ENCODE assay signal across 19 cellular contexts in the genomic region with DNA sequence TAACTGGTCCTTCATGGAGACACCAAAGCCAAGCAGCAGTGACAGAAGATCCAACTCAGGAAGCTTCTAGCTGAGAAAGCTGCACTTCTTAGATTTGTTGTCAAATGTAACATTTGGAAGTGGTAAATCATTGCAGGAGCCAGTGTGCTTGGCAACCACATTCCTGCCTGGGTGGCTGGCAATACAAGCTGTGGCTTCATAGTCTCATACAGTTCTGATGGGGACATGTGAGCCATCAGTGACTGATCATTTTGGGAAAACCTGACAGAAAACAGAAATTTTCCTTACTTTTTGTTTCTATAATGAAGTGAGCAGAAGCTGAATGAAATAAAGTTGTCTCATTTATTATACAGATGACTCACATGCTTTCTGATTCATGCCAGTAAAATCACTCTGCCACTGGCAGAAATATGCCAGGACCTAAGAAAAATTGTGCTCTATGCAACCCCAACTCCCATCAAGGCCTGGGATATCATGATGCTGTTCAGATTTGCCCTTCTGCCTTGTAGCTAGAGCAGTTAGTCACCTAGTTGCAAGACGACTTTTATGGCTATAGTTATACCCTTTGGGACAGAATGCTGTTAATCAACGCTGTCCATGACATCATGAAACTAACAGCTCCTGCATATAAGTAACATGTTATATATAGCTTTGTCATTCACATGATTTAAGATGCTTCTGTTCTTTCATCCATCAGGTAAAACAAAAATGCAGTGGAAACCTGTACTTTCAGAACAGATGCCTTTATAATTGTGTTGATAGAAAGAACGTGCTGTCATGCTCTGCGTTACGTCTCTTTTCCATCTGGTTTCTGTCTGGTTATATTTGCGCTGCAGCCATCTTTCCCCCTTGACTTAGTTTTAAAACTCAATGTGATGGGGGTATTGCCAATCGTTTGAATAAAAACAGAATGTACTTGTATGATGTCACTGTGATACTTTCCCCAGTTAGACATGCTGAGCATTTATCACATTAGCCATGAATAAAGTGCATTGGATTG.
DNase-seq lines count a peak whose midpoint lies in the region; ATAC-seq, FAIRE-seq and TF ChIP-seq lines count a peak whose summit lies in the region.
"Had no signal": no experiment of that assay in that cellular context is flagged by ENCODE, and none has a peak within 500 bp of the region (broad histone marks: within the 10 kb centered on the region; RNA-seq: fewer than 3 reads in every experiment).

No MANE protein-coding gene starts in this region.

- no peaks in the 10 kb centered on the region for H3K36me3 Mint-ChIP-seq in activated naive CD8-positive, alpha-beta T cell treated with anti-CD3 and anti-CD28 coated beads, Interleukin-2, amount 50 U/mL, for 24 hours (ENCODE audit: low read depth)

- no peak overlapping the region for H4K8ac ChIP-seq in H1 (ENCODE audit: extremely low read depth, insufficient read depth, low read length)

- H4K20me1 ChIP-seq in H1 (replicated peaks in 1 of 2; ENCODE audit: control insufficient read depth in 1 of 2, insufficient read depth in 2 of 2, low read length in 2 of 2), result no peaks in the 10 kb centered on the region

- 84% methylated on average over 7 of the region's 7 CpGs; no CpG with 5 or more reads in 1 of the 2 experiments for WGBS in H1 (ENCODE audit: extremely low coverage in 1 of 2, insufficient coverage in 1 of 2, insufficient read length in 1 of 2, insufficient replicate concordance in 2 of 2, low coverage in 1 of 2, low lambda C conversion rate in 2 of 2, missing lambda C conversion rate in 1 of 2), 2 experiments
- 78 to 79% methylated on average over 7 of the region's 7 CpGs for WGBS in upper lobe of left lung, 2 donors

- POLR2A ChIA-PET in H1 (lab: Charles Lee; ENCODE audit: partially characterized antibody), result no interaction called here

- no peak overlapping the region for H2BK12ac ChIP-seq in H1 (ENCODE audit: low read depth, low read length)

- no peak overlapping the region for H3K4ac ChIP-seq in H1 (replicated peaks; ENCODE audit: insufficient read length, low read depth, low read length)

- no peaks in the 10 kb centered on the region for H3K9me3 Mint-ChIP-seq in activated naive CD8-positive, alpha-beta T cell treated with anti-CD3 and anti-CD28 coated beads, Interleukin-2, amount 50 U/mL, for 24 hours

- H3K4me1 ChIP-seq in H1 (replicated peaks in 1 of 4; ENCODE audit: control insufficient read depth in 3 of 4, insufficient read depth in 4 of 4, low read length in 3 of 4), result no peaks in the 10 kb centered on the region
- H3K4me1 ChIP-seq in upper lobe of left lung, result no peaks in the 10 kb centered on the region

- H2AFZ ChIP-seq in H1 (ENCODE audit: low read length), result 0 out of 2 replicates have a peak overlapping the region, but pooled peaks have one; percentile 29
- H2AFZ ChIP-seq: PC-9 had no signal

- H3K27me3 ChIP-seq in H1 (replicated peaks in 1 of 4; ENCODE audit: control insufficient read depth in 3 of 4, extremely low read depth in 1 of 4, insufficient read depth in 3 of 4, low read length in 3 of 4) (no peaks in the 10 kb centered on the region), upper lobe of left lung (no peaks in the 10 kb centered on the region)

- TF ChIP-seq CTCF in H1 (IDR thresholded peaks at IDR 0.05; ENCODE audit: control extremely low read depth in 1 of 3, insufficient read depth in 1 of 3, low read depth in 1 of 3, low read length in 3 of 3) (no peak), upper lobe of left lung (IDR thresholded peaks at IDR 0.05) (no peak)

- H2BK15ac ChIP-seq in H1 (ENCODE audit: low read length), result no peak overlapping the region

- H4K91ac ChIP-seq in H1 (replicated peaks; ENCODE audit: insufficient read length, low read length), result no peak overlapping the region

- ATAC-seq in HG03432 (IDR thresholded peaks at IDR 0.05; ENCODE audit: unreplicated experiment) (no peak), upper lobe of left lung (ENCODE audit: low FRiP score in 2 of 2) (no peak)
- no peak for ATAC-seq in activated naive CD8-positive, alpha-beta T cell treated with anti-CD3 and anti-CD28 coated beads, Interleukin-2, amount 50 U/mL, for 24 hours

- H3K9ac ChIP-seq in H1 (replicated peaks in 1 of 4; ENCODE audit: extremely low read depth in 1 of 4, low read depth in 3 of 4, low read length in 3 of 4), result no peak overlapping the region

- H3K4me3 ChIP-seq in H1 (ENCODE audit: extremely low read depth in 1 of 4, insufficient read depth in 2 of 4, low read depth in 3 of 4, low read length in 4 of 4) (no peak overlapping the region), upper lobe of left lung (no peak overlapping the region)
- H3K4me3 ChIP-seq: PC-9 had no signal

- no peak overlapping the region for H3K4me2 ChIP-seq in H1 (ENCODE audit: insufficient read depth in 1 of 2, low read depth in 2 of 2, low read length in 2 of 2)
- H3K4me2 ChIP-seq: PC-9 had no signal

- no peak overlapping the region for H2BK120ac ChIP-seq in H1 (replicated peaks; ENCODE audit: low read depth, low read length)

- no peaks in the 10 kb centered on the region for H3K9me3 ChIP-seq in H1 (ENCODE audit: insufficient read depth in 2 of 2, low read depth in 1 of 2, low read length in 1 of 2)
- H3K9me3 ChIP-seq in upper lobe of left lung, result peaks cover 0 to 3% (median 0%) of the 10 kb centered on the region in 4 donors

- H3K56ac ChIP-seq in H1 (replicated peaks; ENCODE audit: insufficient read length, low read depth, low read length), result no peak overlapping the region

- H3K27ac ChIP-seq in H1 (ENCODE audit: low read depth, low read length) (no peak overlapping the region), upper lobe of left lung (no peak overlapping the region)
- H3K27ac ChIP-seq: 22Rv1, PC-9 had no signal

- TF ChIP-seq EP300 in H1 (IDR thresholded peaks at IDR 0.05; ENCODE audit: borderline replicate concordance in 1 of 2, low read depth in 2 of 2, low read length in 2 of 2) (no peak), upper lobe of left lung (IDR thresholded peaks at IDR 0.05) (no peak)

- no peak for FAIRE-seq in H1 (lab: Jason Lieb, UNC)

- TF ChIP-seq POLR2A in H1 (IDR thresholded peaks at IDR 0.05; ENCODE audit: control extremely low read depth in 1 of 2, low read depth in 2 of 2, low read length in 2 of 2), result no peak
- no peak for TF ChIP-seq POLR2A in upper lobe of left lung (IDR thresholded peaks at IDR 0.05)

- H3K18ac ChIP-seq in H1 (ENCODE audit: extremely low read depth, low read length), result no peak overlapping the region

- H3K14ac ChIP-seq in H1 (ENCODE audit: insufficient read length), result no peak overlapping the region

- H3K23me2 ChIP-seq in H1 (ENCODE audit: low read depth, low read length), result no peaks in the 10 kb centered on the region

- no peak overlapping the region for H3K27ac Mint-ChIP-seq in activated naive CD8-positive, alpha-beta T cell treated with anti-CD3 and anti-CD28 coated beads, Interleukin-2, amount 50 U/mL, for 24 hours
- H3K27ac Mint-ChIP-seq: B cell had no signal

- no peak overlapping the region for H3K23ac ChIP-seq in H1 (ENCODE audit: insufficient read length)

- no peak overlapping the region for H2AK5ac ChIP-seq in H1 (ENCODE audit: low read depth, low read length)

- H3K79me1 ChIP-seq in H1 (ENCODE audit: low read depth, low read length), result no peaks in the 10 kb centered on the region

- CTCF ChIA-PET in H1 (lab: Charles Lee; ENCODE audit: partially characterized antibody), result interaction anchor here (1.2 kb wide), 1 partner anchor 58 kb away, joined by 4 read pairs; no protein-coding TSS in a partner anchor

- no peak overlapping the region for H3K4me3 Mint-ChIP-seq in activated naive CD8-positive, alpha-beta T cell treated with anti-CD3 and anti-CD28 coated beads, Interleukin-2, amount 50 U/mL, for 24 hours
- H3K4me3 Mint-ChIP-seq: B cell had no signal

- no peaks in the 10 kb centered on the region for H3K4me1 Mint-ChIP-seq in activated naive CD8-positive, alpha-beta T cell treated with anti-CD3 and anti-CD28 coated beads, Interleukin-2, amount 50 U/mL, for 24 hours
- H3K4me1 Mint-ChIP-seq: B cell had no signal

- H2BK20ac ChIP-seq in H1 (ENCODE audit: low read length), result no peak overlapping the region

- no peaks in the 10 kb centered on the region for H3K27me3 Mint-ChIP-seq in activated naive CD8-positive, alpha-beta T cell treated with anti-CD3 and anti-CD28 coated beads, Interleukin-2, amount 50 U/mL, for 24 hours
- H3K27me3 Mint-ChIP-seq: B cell had no signal

- DNase-seq in DMS 273 (lab: John Stamatoyannopoulos, UW; ENCODE audit: unreplicated experiment) (peak; percentile 40), DMS 273 treated with DMSO at 0.1 percent for 48 hours (lab: John Stamatoyannopoulos, UW) (no peak), NCI-H69 (lab: John Stamatoyannopoulos, UW) (peak; percentile 18), H1 (ENCODE audit: low read depth in 1 of 2, low spot score in 2 of 2) (no peak), upper lobe of left lung (no peak), DMS153 treated with DMSO at 0.1 percent for 48 hours (lab: John Stamatoyannopoulos, UW; ENCODE audit: unreplicated experiment) (no peak)
- no peak for DNase-seq in activated naive CD8-positive, alpha-beta T cell treated with anti-CD3 and anti-CD28 coated beads, Interleukin-2, amount 50 U/mL, for 24 hours
- DNase-seq: GOT3, IMR-90, MM.1S, NCI-H1092, NCI-H1694, NCI-H2107, NCI-H524, PC-9, SW 1271 had no signal

- no peaks in the 10 kb centered on the region for H3K79me2 ChIP-seq in H1 (ENCODE audit: control insufficient read depth in 1 of 2, insufficient read depth in 2 of 2, low read length in 2 of 2)

- H2BK5ac ChIP-seq in H1 (ENCODE audit: low read depth, low read length), result no peak overlapping the region

- TF ChIP-seq RAD21 in H1 (IDR thresholded peaks at IDR 0.05 in 1 of 2, conservative IDR thresholded peaks at IDR 0.05 in 1 of 2; ENCODE audit: low read depth in 2 of 2, low read length in 2 of 2), result no peak

- no peak overlapping the region for H4K5ac ChIP-seq in H1 (ENCODE audit: insufficient read length, low read depth, low read length)

- H3K36me3 ChIP-seq in H1 (ENCODE audit: control insufficient read depth in 2 of 4, insufficient read depth in 4 of 4, low read length in 3 of 4) (no peaks in the 10 kb centered on the region), upper lobe of left lung (no peaks in the 10 kb centered on the region)

TF ChIP-seq in H1, 55 proteins besides CTCF, POLR2A, EP300 and RAD21:
- no peak for TF ChIP-seq NANOG (IDR thresholded peaks at IDR 0.05; ENCODE audit: insufficient read depth, low read depth, low read length, poor library complexity, severe bottlenecking)

Comparison
In these comparisons a context has a peak if more than half of its experiments do, and no peak if none do; other contexts are left out.
1. DNase-seq: peak in DMS 273 (single experiment) and NCI-H69 (single experiment); none in DMS 273 treated with DMSO at 0.1 percent for 48 hours (single experiment), H1 (0 of 2), upper lobe of left lung (0 of 2), DMS153 treated with DMSO at 0.1 percent for 48 hours (single experiment) and activated naive CD8-positive, alpha-beta T cell treated with anti-CD3 and anti-CD28 coated beads, Interleukin-2, amount 50 U/mL, for 24 hours (single experiment).